In genomic region chr3:134315286-134316106, GRCh38 we compare ENCODE assay signal across 9 cellular contexts. TPM values are rescaled to one million over a fixed set of nuclear protein-coding genes. Genes with fewer than 3 reads are reported as not detected.
A peak's percentile ranks its signal among the peaks of the same experiment; 100 is the strongest.
DNase-seq lines count a peak whose midpoint lies in the region; ATAC-seq and TF ChIP-seq lines count a peak whose summit lies in the region.
"Had no signal": no experiment of that assay in that cellular context is flagged by ENCODE, and none has a peak within 500 bp of the region (broad histone marks: within the 10 kb centered on the region; RNA-seq: fewer than 3 reads in every experiment).

No MANE protein-coding gene starts in this region.

- no peaks in the 10 kb centered on the region for H3K27me3 ChIP-seq in GM23248 (replicated peaks; ENCODE audit: insufficient read depth)
- no peaks in the 10 kb centered on the region for H3K27me3 ChIP-seq in body of pancreas
- H3K27me3 ChIP-seq in gastrocnemius medialis: no peaks in the 10 kb centered on the region
- no peaks in the 10 kb centered on the region for H3K27me3 ChIP-seq in SJCRH30

- peak overlapping the region; percentile 31 for H3K4me2 ChIP-seq in GM23248 (ENCODE audit: unreplicated experiment)

- no peak overlapping the region for H2AFZ ChIP-seq in GM23248

- H3K27ac ChIP-seq in GM23248 (peak overlapping the region; percentile 85), body of pancreas (peak overlapping the region; percentile 29 to 94 (median 86)), gastrocnemius medialis (peak overlapping the region; percentile 66 to 83 (median 81)), SJCRH30 (no peak overlapping the region)

- no peaks in the 10 kb centered on the region for H3K9me3 ChIP-seq in GM23248 (ENCODE audit: low read depth)
- no peaks in the 10 kb centered on the region for H3K9me3 ChIP-seq in body of pancreas
- H3K9me3 ChIP-seq in gastrocnemius medialis: no peaks in the 10 kb centered on the region
- H3K9me3 ChIP-seq in SJCRH30 (replicated peaks): no peaks in the 10 kb centered on the region

- ATAC-seq in body of pancreas (no peak), gastrocnemius medialis (peak; percentile 35 to 55), HG03342 (IDR thresholded peaks at IDR 0.05; ENCODE audit: unreplicated experiment) (no peak), GM18909 (IDR thresholded peaks at IDR 0.05; ENCODE audit: poor library complexity, unreplicated experiment) (no peak), HG02885 (IDR thresholded peaks at IDR 0.05; ENCODE audit: poor library complexity, unreplicated experiment) (no peak)

- H3K36me3 ChIP-seq in GM23248 (ENCODE audit: low read depth): no peaks in the 10 kb centered on the region
- H3K36me3 ChIP-seq in body of pancreas (replicated peaks in 1 of 2; ENCODE audit: insufficient read depth in 1 of 2, low read depth in 2 of 2): no peaks in the 10 kb centered on the region
- no peaks in the 10 kb centered on the region for H3K36me3 ChIP-seq in gastrocnemius medialis
- no peaks in the 10 kb centered on the region for H3K36me3 ChIP-seq in SJCRH30

- DNase-seq in GM23248 (peak; percentile 93), body of pancreas (peak in 2 of 4 donors; percentile 25 to 48), iris pigment epithelial cell (ENCODE audit: low read depth) (peak; percentile 92), gastrocnemius medialis (peak; percentile 49 to 73), SJCRH30 (no peak)
- DNase-seq: activated T-cell treated with anti-CD3 and anti-CD28 coated beads, Interleukin-2, amount 50 U/mL, for 1 hour had no signal

- no peaks in the 10 kb centered on the region for H3K9me2 ChIP-seq in GM23248 (ENCODE audit: insufficient read depth)

- TF ChIP-seq POLR2A in body of pancreas (IDR thresholded peaks at IDR 0.05): no peak
- no peak for TF ChIP-seq POLR2A in gastrocnemius medialis (IDR thresholded peaks at IDR 0.05)

- 2% methylated on average over 14 of the region's 14 CpGs for WGBS in GM23248 (ENCODE audit: low coverage in 1 of 2, low lambda C conversion rate in 2 of 2, missing lambda C conversion rate in 2 of 2), 2 experiments
- 83 to 88% methylated on average over 13 to 14 of the region's 14 CpGs for WGBS in body of pancreas, 2 donors

- H3K4me3 ChIP-seq in GM23248: 0 out of 2 replicates have a peak overlapping the region, but pooled peaks have one; percentile 8
- H3K4me3 ChIP-seq in body of pancreas: no peak overlapping the region
- no peak overlapping the region for H3K4me3 ChIP-seq in gastrocnemius medialis
- no peak overlapping the region for H3K4me3 ChIP-seq in SJCRH30

- in situ Hi-C loops in GM23248 (cut with MboI): no loop called here
- in situ Hi-C loops in gastrocnemius medialis (cut with MboI; ENCODE audit: low sequenced_read_pairs in 4 of 4): no loop called here

- intact Hi-C loops in body of pancreas (cut with DNase I) (loop anchor here (5.0 kb wide), 1 partner anchor 52 kb away; no protein-coding TSS in a partner anchor), gastrocnemius medialis (cut with DNase I; ENCODE audit: low total_unique reads) (no loop called here)

- no peaks in the 10 kb centered on the region for H4K20me1 ChIP-seq in GM23248 (ENCODE audit: insufficient read depth)

- peak overlapping the region; percentile 30 for H3K9ac ChIP-seq in GM23248

- TF ChIP-seq CTCF in body of pancreas (IDR thresholded peaks at IDR 0.05) (no peak), gastrocnemius medialis (IDR thresholded peaks at IDR 0.05 in 4 of 5, conservative IDR thresholded peaks at IDR 0.05 in 1 of 5) (no peak)

- no peaks in the 10 kb centered on the region for H3K79me2 ChIP-seq in GM23248 (ENCODE audit: insufficient read depth)

- H3F3A ChIP-seq in GM23248 (ENCODE audit: insufficient read depth): peaks cover 57% of the 10 kb centered on the region

- H3K4me1 ChIP-seq in GM23248 (ENCODE audit: insufficient read depth) (peaks cover 70% of the 10 kb centered on the region), body of pancreas (peaks cover 46% of the 10 kb centered on the region), gastrocnemius medialis (peaks cover 31 to 45% of the 10 kb centered on the region in 2 donors), SJCRH30 (peaks cover 2% of the 10 kb centered on the region; the same call in 1 of the 2 replicates)

RNA-seq across cellular contexts. Expression of gene AMOTL2, which starts 58.8 kb away (rescaled TPM):
- 336 and 347 TPM in 2 replicates for total RNA-seq in GM23248 (2014; rRNA removed; shearing (Covaris generic))
- 156 TPM in 2 replicates for polyA plus RNA-seq in GM23248 (2016; fragmentation: Nextera tagmentation; extraction: Ambion mirVana)
- total RNA-seq in body of pancreas (10 to 100 TPM; 65.1 to 71.5 TPM), gastrocnemius medialis (10 to 100 TPM; 17.9 to 29.9 (median 20.6) TPM)
- total RNA-seq in SJCRH30 (2014; rRNA removed; shearing (Covaris generic)): 18.8 and 19.0 TPM in 2 replicates

Comparison
In these comparisons a context has a peak if more than half of its experiments do, and no peak if none do; other contexts are left out.
1. DNase-seq: peak in GM23248 (single experiment), iris pigment epithelial cell (single experiment) and gastrocnemius medialis (2 of 2); none in SJCRH30 (0 of 2).
2. ATAC-seq: peak in gastrocnemius medialis (2 of 2); none in body of pancreas (single experiment), HG03342 (single experiment), GM18909 (single experiment) and HG02885 (single experiment).